ENCODE assay signal across 1 cellular context in genomic region chr14:35365130-35366047, GRCh38.
TF ChIP-seq lines count a peak whose summit lies in the region.

No MANE protein-coding gene starts in this region.

TF ChIP-seq in HepG2, 621 proteins besides CTCF, POLR2A, EP300 and RAD21 (continued from another document):
- no peak; the same call in 1 of the 2 replicates for TF ChIP-seq HOXD1 (CRISPR knock-in tag; IDR thresholded peaks at IDR 0.05)
